19 cellular contexts compared by ENCODE assay signal in genomic region chr5:56212127-56212879, GRCh38. TPM values are rescaled to one million over a fixed set of nuclear protein-coding genes. Genes with fewer than 3 reads are reported as not detected.
A peak's percentile ranks its signal among the peaks of the same experiment; 100 is the strongest.
DNase-seq lines count a peak whose midpoint lies in the region; ATAC-seq and TF ChIP-seq lines count a peak whose summit lies in the region.
"Had no signal": no experiment of that assay in that cellular context is flagged by ENCODE, and none has a peak within 500 bp of the region (broad histone marks: within the 10 kb centered on the region; RNA-seq: fewer than 3 reads in every experiment).

No MANE protein-coding gene starts in this region.

- H3K36me3 Mint-ChIP-seq in type B pancreatic cell: peaks cover 3% of the 10 kb centered on the region

- no peak for TF ChIP-seq CTCF in osteoblast (IDR thresholded peaks at IDR 0.05; ENCODE audit: extremely low read depth, low read depth, low read length)
- no peak for TF ChIP-seq CTCF in type B pancreatic cell (conservative IDR thresholded peaks at IDR 0.05)

- H3K9me2 ChIP-seq in GM23248 (ENCODE audit: insufficient read depth): no peaks in the 10 kb centered on the region

- H3K27ac Mint-ChIP-seq in type B pancreatic cell: no peak overlapping the region
- H3K27ac Mint-ChIP-seq: H9 had no signal

- H3K27ac ChIP-seq in GM23248 (peak overlapping the region; percentile 55), SJSA1 (peak overlapping the region; percentile 79), osteoblast (ENCODE audit: low read depth, low read length) (peak overlapping the region; percentile 19)
- H3K27ac ChIP-seq: HL-60, KMS-11 had no signal

- H3K4me2 ChIP-seq in GM23248 (ENCODE audit: unreplicated experiment): no peak overlapping the region
- peak overlapping the region; percentile 20 for H3K4me2 ChIP-seq in osteoblast (ENCODE audit: insufficient read depth, low read length)
- H3K4me2 ChIP-seq: KMS-11 had no signal

- H2AFZ ChIP-seq in GM23248: no peak overlapping the region
- no peak overlapping the region for H2AFZ ChIP-seq in osteoblast (ENCODE audit: low read length)

- H3K9ac ChIP-seq in GM23248: no peak overlapping the region; the same call in 1 of the 2 replicates
- H3K9ac ChIP-seq: KMS-11 had no signal

- H3K36me3 ChIP-seq in GM23248 (ENCODE audit: low read depth) (no peaks in the 10 kb centered on the region), SJSA1 (no peaks in the 10 kb centered on the region), osteoblast (ENCODE audit: insufficient read depth, low read length) (no peaks in the 10 kb centered on the region)

- peaks cover 21% of the 10 kb centered on the region for H3K9me3 Mint-ChIP-seq in type B pancreatic cell

- DNase-seq in GM23248 (no peak), SJSA1 (ENCODE audit: low read depth in 1 of 2, low spot score in 2 of 2) (no peak), dermis microvascular lymphatic vessel endothelial cell (ENCODE audit: low read depth in 2 of 2) (peak; percentile 47 to 70), osteoblast (ENCODE audit: insufficient read length, low spot score, missing footprints) (no peak), kidney glomerular epithelial cell (lab: John Stamatoyannopoulos, UW) (no peak), NCI-H2081 (lab: John Stamatoyannopoulos, UW) (no peak), type B pancreatic cell (ENCODE audit: extremely low spot score, unreplicated experiment) (no peak)
- DNase-seq: CD4-positive, alpha-beta memory T cell; DMS79; H9; NCI-H1092; NCI-H146; NCI-H2227 treated with DMSO at 0.1 percent for 48 hours; NCI-H524; Right ventricle myocardium superior had no signal

- peaks cover 7% of the 10 kb centered on the region for H3F3A ChIP-seq in GM23248 (ENCODE audit: insufficient read depth)

- H3K27me3 ChIP-seq in GM23248 (replicated peaks; ENCODE audit: insufficient read depth) (no peaks in the 10 kb centered on the region), SJSA1 (replicated peaks) (no peaks in the 10 kb centered on the region), osteoblast (ENCODE audit: insufficient read depth, low read length) (no peaks in the 10 kb centered on the region)

- no peak overlapping the region for H3K4me3 ChIP-seq in GM23248
- H3K4me3 ChIP-seq in SJSA1: no peak overlapping the region
- H3K4me3 ChIP-seq in osteoblast (ENCODE audit: insufficient read depth, low read length): no peak overlapping the region

- ATAC-seq in HG03045 (IDR thresholded peaks at IDR 0.05; ENCODE audit: unreplicated experiment): no peak

- peaks cover 6% of the 10 kb centered on the region for H3K4me1 Mint-ChIP-seq in type B pancreatic cell (ENCODE audit: unreplicated experiment)
- H3K4me1 Mint-ChIP-seq: CD4-positive, alpha-beta memory T cell; H9 had no signal

- H3K79me2 ChIP-seq in GM23248 (ENCODE audit: insufficient read depth) (no peaks in the 10 kb centered on the region), osteoblast (ENCODE audit: insufficient read depth, low read length) (no peaks in the 10 kb centered on the region)

- H3K9me3 ChIP-seq in GM23248 (ENCODE audit: low read depth): peaks cover 3% of the 10 kb centered on the region
- H3K9me3 ChIP-seq in SJSA1 (replicated peaks): peaks cover 8% of the 10 kb centered on the region; the same call in 1 of the 2 replicates
- peaks cover 2% of the 10 kb centered on the region for H3K9me3 ChIP-seq in osteoblast (ENCODE audit: low read depth, low read length)

- 82 to 85% methylated on average over 4 of the region's 4 CpGs for WGBS in GM23248 (ENCODE audit: low coverage in 1 of 2, low lambda C conversion rate in 2 of 2, missing lambda C conversion rate in 2 of 2), 2 experiments

- no peaks in the 10 kb centered on the region for H4K20me1 ChIP-seq in GM23248 (ENCODE audit: insufficient read depth)
- no peaks in the 10 kb centered on the region for H4K20me1 ChIP-seq in osteoblast (ENCODE audit: insufficient read depth, low read length)

- in situ Hi-C loops in GM23248 (cut with MboI): no loop called here

- H3K4me1 ChIP-seq in GM23248 (ENCODE audit: insufficient read depth) (peaks cover 21% of the 10 kb centered on the region), SJSA1 (replicated peaks) (peaks cover 28% of the 10 kb centered on the region), osteoblast (ENCODE audit: insufficient read depth, low read length) (peaks cover 20% of the 10 kb centered on the region)

- no peaks in the 10 kb centered on the region for H3K27me3 Mint-ChIP-seq in type B pancreatic cell

- H3K4me3 Mint-ChIP-seq in type B pancreatic cell: no peak overlapping the region
- H3K4me3 Mint-ChIP-seq: H9 had no signal

RNA-seq across cellular contexts. Expression of gene ANKRD55, which starts 20.8 kb away (rescaled TPM):
- total RNA-seq in GM23248 (2014; rRNA removed; shearing (Covaris generic)): not detected in 2 replicates
- polyA plus RNA-seq in GM23248 (2016; fragmentation: Nextera tagmentation; extraction: Ambion mirVana): not detected in 2 replicates
- not detected in 2 replicates for total RNA-seq in SJSA1 (2014; rRNA removed; shearing (Covaris generic))
- total RNA-seq in dermis microvascular lymphatic vessel endothelial cell (3.7 and 4.0 TPM in 2 replicates), osteoblast (not detected in 2 replicates), type B pancreatic cell (ENCODE audit: low replicate concordance) (not detected in 2 replicates)
- total RNA-seq: H9, Right ventricle myocardium superior had no signal
- polyA plus RNA-seq: BJ had no signal

Comparison
In these comparisons a context has a peak if more than half of its experiments do, and no peak if none do; other contexts are left out.
1. DNase-seq: peak in dermis microvascular lymphatic vessel endothelial cell (2 of 2); none in GM23248 (single experiment), SJSA1 (0 of 2), osteoblast (single experiment), kidney glomerular epithelial cell (single experiment), NCI-H2081 (0 of 2) and type B pancreatic cell (single experiment).
2. H3K27ac ChIP-seq: peak in every context shown above with its lines; median percentile 79 in SJSA1; 55 in GM23248; 19 in osteoblast.